Comparison of ENCODE assay signal across 22 cellular contexts in genomic region chr17:50657054-50657453, GRCh38. TPM values are rescaled to one million over a fixed set of nuclear protein-coding genes. Genes with fewer than 3 reads are reported as not detected.
"Had no signal": no experiment of that assay in that cellular context is flagged by ENCODE, and none has a peak within 500 bp of the region (broad histone marks: within the 10 kb centered on the region; RNA-seq: fewer than 3 reads in every experiment).

No MANE protein-coding gene starts in this region.

- FAIRE-seq: pancreas had no signal

- H3K36me3 ChIP-seq: left ventricle myocardium inferior, pancreas, right atrium auricular region, spleen, suprapubic skin, tibial artery had no signal

- H3K9me3 ChIP-seq: pancreas, suprapubic skin, tibial artery had no signal

- DNase-seq: activated CD4-positive, alpha-beta memory T cell treated with anti-CD3 and anti-CD28 coated beads, Interleukin-2, amount 10 ng/mL, durations not matched to agents 7 days and 5 days; activated CD4-positive, alpha-beta T cell treated with anti-CD3 and anti-CD28 coated beads for 1 hour; activated CD4-positive, alpha-beta T cell treated with anti-CD3 and anti-CD28 coated beads, Interleukin-2, amount 10 ng/mL, durations not matched to agents 7 days and 5 days; activated CD8-positive, alpha-beta memory T cell treated with anti-CD3 and anti-CD28 coated beads, Interleukin-2, amount 50 U/mL, for 48 hours; activated gamma-delta T cell; activated naive CD8-positive, alpha-beta T cell treated with anti-CD3 and anti-CD28 coated beads, Interleukin-2, amount 10 ng/mL, durations not matched to agents 7 days and 5 days; activated T-cell treated with anti-CD3 and anti-CD28 coated beads, Interleukin-2, amount 50 U/mL, for 24 hours; caudate nucleus; foreskin fibroblast; left ventricle myocardium inferior; naive thymus-derived CD8-positive, alpha-beta T cell; nucleus accumbens; psoas muscle; spleen; stimulated activated naive CD4-positive, alpha-beta T cell; T-helper 2 cell; tibial artery had no signal

- H3K27me3 ChIP-seq: pancreas, right atrium auricular region, spleen, suprapubic skin, tibial artery had no signal

- H3K27ac ChIP-seq: left ventricle myocardium inferior, pancreas, psoas muscle, right atrium auricular region, spleen, suprapubic skin, tibial artery had no signal

- ATAC-seq: naive thymus-derived CD8-positive, alpha-beta T cell; pancreas; psoas muscle; WTC11 had no signal

- H3K4me3 ChIP-seq: left ventricle myocardium inferior, pancreas, psoas muscle, right atrium auricular region, spleen, suprapubic skin, tibial artery had no signal

RNA-seq across cellular contexts. Expression of gene ABCC3, which starts 22.4 kb away (rescaled TPM):
- total RNA-seq: activated CD4-positive, alpha-beta T cell treated with anti-CD3 and anti-CD28 coated beads, Interleukin-2, amount 10 ng/mL, durations not matched to agents 7 days and 5 days; neural crest cell had no signal
- polyA plus RNA-seq: naive thymus-derived CD8-positive, alpha-beta T cell had no signal
